Comparison of ENCODE assay signal across 7 cellular contexts in genomic region chr1:148844220-148844619, GRCh38. TPM values are rescaled to one million over a fixed set of nuclear protein-coding genes. Genes with fewer than 3 reads are reported as not detected.
DNase-seq lines count a peak whose midpoint lies in the region; ATAC-seq and TF ChIP-seq lines count a peak whose summit lies in the region.
"Not testable (repeated sequence)": the region's sequence is repeated elsewhere in the genome, so short reads cannot be mapped to it uniquely, and the experiment has no call there.

TSS of gene PDE4DIP (plus strand) at chr1:148844428. CDS start at chr1:148844775, 347 bp downstream.

- not testable (repeated sequence) for H3K9ac ChIP-seq in colonic mucosa (ENCODE audit: low read depth in 2 of 2, low read length in 2 of 2)

- DNase-seq in WTC11 (ENCODE audit: low spot score), result peak; percentile 22
- DNase-seq in activated T-helper 1 cell treated with anti-CD3 and anti-CD28 coated beads, Interleukin-12 subunit alpha, Interleukin-12 subunit beta, Interleukin-2, Interleukin-4 antibody, amounts not matched to agents 30 ng/mL and 10 ng/mL and 1 ng/mL, durations not matched to agents 14 hours and 24 hours and 36 hours (ENCODE audit: low spot score), result peak; percentile 11
- DNase-seq in colonic mucosa, result not testable (repeated sequence)
- peak in 2 of 3 donors; percentile 18 to 55 for DNase-seq in immature natural killer cell
- DNase-seq in posterior cingulate gyrus, result peak; percentile 7 to 88 (median 30)
- peak; percentile 26 to 28 for DNase-seq in stimulated activated CD8-positive, alpha-beta memory T cell treated with anti-CD3 and anti-CD28 coated beads, Interleukin-15, amount 100 ng/mL, for 48 hours (ENCODE audit: low read depth in 2 of 2)

- H3K9me3 Mint-ChIP-seq in WTC11; activated T-helper 1 cell treated with anti-CD3 and anti-CD28 coated beads, Interleukin-12 subunit alpha, Interleukin-12 subunit beta, Interleukin-2, Interleukin-4 antibody, amounts not matched to agents 30 ng/mL and 10 ng/mL and 1 ng/mL, durations not matched to agents 14 hours and 24 hours and 36 hours; immature natural killer cell: not testable (repeated sequence)

- H3K27ac Mint-ChIP-seq in WTC11; activated T-helper 1 cell treated with anti-CD3 and anti-CD28 coated beads, Interleukin-12 subunit alpha, Interleukin-12 subunit beta, Interleukin-2, Interleukin-4 antibody, amounts not matched to agents 30 ng/mL and 10 ng/mL and 1 ng/mL, durations not matched to agents 14 hours and 24 hours and 36 hours; immature natural killer cell: not testable (repeated sequence)

- POLR2A ChIA-PET in WTC11 (lab: Charles Lee), result not testable (repeated sequence)

- H3K4me3 Mint-ChIP-seq in WTC11 (peak within 1 kb of the TSS; percentile 57), immature natural killer cell (peak within 1 kb of the TSS in 2 of 5 donors; percentile 47 to 58)
- peak within 1 kb of the TSS; percentile 77 for H3K4me3 Mint-ChIP-seq in activated T-helper 1 cell treated with anti-CD3 and anti-CD28 coated beads, Interleukin-12 subunit alpha, Interleukin-12 subunit beta, Interleukin-2, Interleukin-4 antibody, amounts not matched to agents 30 ng/mL and 10 ng/mL and 1 ng/mL, durations not matched to agents 14 hours and 24 hours and 36 hours

- H3K9me3 ChIP-seq in colonic mucosa, result not testable (repeated sequence)

- H3K27me3 ChIP-seq in colonic mucosa, result not testable (repeated sequence)

- H3K36me3 ChIP-seq in colonic mucosa, result not testable (repeated sequence)

- H3K4me1 Mint-ChIP-seq in WTC11; activated T-helper 1 cell treated with anti-CD3 and anti-CD28 coated beads, Interleukin-12 subunit alpha, Interleukin-12 subunit beta, Interleukin-2, Interleukin-4 antibody, amounts not matched to agents 30 ng/mL and 10 ng/mL and 1 ng/mL, durations not matched to agents 14 hours and 24 hours and 36 hours (ENCODE audit: low read depth); immature natural killer cell: not testable (repeated sequence)

- H3K36me3 Mint-ChIP-seq in WTC11; activated T-helper 1 cell treated with anti-CD3 and anti-CD28 coated beads, Interleukin-12 subunit alpha, Interleukin-12 subunit beta, Interleukin-2, Interleukin-4 antibody, amounts not matched to agents 30 ng/mL and 10 ng/mL and 1 ng/mL, durations not matched to agents 14 hours and 24 hours and 36 hours (ENCODE audit: low read depth); immature natural killer cell: not testable (repeated sequence)

- ATAC-seq in HG02885 (IDR thresholded peaks at IDR 0.05; ENCODE audit: poor library complexity, unreplicated experiment), result peak; percentile 53
- ATAC-seq in WTC11, result peak; percentile 93

- not testable (repeated sequence) for H3K27ac ChIP-seq in colonic mucosa

- intact Hi-C loops in activated T-helper 1 cell treated with anti-CD3 and anti-CD28 coated beads, Interleukin-12 subunit alpha, Interleukin-12 subunit beta, Interleukin-2, Interleukin-4 antibody, amounts not matched to agents 30 ng/mL and 10 ng/mL and 1 ng/mL, durations not matched to agents 14 hours and 24 hours and 36 hours (cut with micrococcal nuclease); colonic mucosa (cut with DNase I); posterior cingulate gyrus (cut with DNase I): not testable (repeated sequence)

- H3K4me3 ChIP-seq in colonic mucosa, result not testable (repeated sequence)

- not testable (repeated sequence) for TF ChIP-seq CTCF in WTC11 (IDR thresholded peaks at IDR 0.05); colonic mucosa (IDR thresholded peaks at IDR 0.05)

- H3K27me3 Mint-ChIP-seq in WTC11 (ENCODE audit: low read depth); activated T-helper 1 cell treated with anti-CD3 and anti-CD28 coated beads, Interleukin-12 subunit alpha, Interleukin-12 subunit beta, Interleukin-2, Interleukin-4 antibody, amounts not matched to agents 30 ng/mL and 10 ng/mL and 1 ng/mL, durations not matched to agents 14 hours and 24 hours and 36 hours (ENCODE audit: insufficient read depth); immature natural killer cell (ENCODE audit: low read depth in 3 of 3): not testable (repeated sequence)

- H3K4me1 ChIP-seq in colonic mucosa, result not testable (repeated sequence)

- CTCF ChIA-PET in WTC11 (lab: Charles Lee), result not testable (repeated sequence)

RNA-seq across cellular contexts. Expression of gene PDE4DIP, which starts in this region (rescaled TPM):
- 19.1 to 28.4 TPM (median 23.5 TPM) in 3 replicates for total RNA-seq in WTC11 (2021)
- 24.2 and 25.2 TPM in 2 replicates for total RNA-seq in activated T-helper 1 cell treated with anti-CD3 and anti-CD28 coated beads, Interleukin-12 subunit alpha, Interleukin-12 subunit beta, Interleukin-2, Interleukin-4 antibody, amounts not matched to agents 30 ng/mL and 10 ng/mL and 1 ng/mL, durations not matched to agents 14 hours and 24 hours and 36 hours
- total RNA-seq in colonic mucosa, result 10 to 100 TPM; 43.8 to 53.5 TPM
- polyA plus RNA-seq in immature natural killer cell, result 10 to 100 TPM in 1 of 3 donors, 1 to 10 TPM in 2; 3.2 to 13.4 (median 4.6) TPM
